2 cellular contexts compared by ENCODE assay signal in genomic region chr22:46065733-46066454, GRCh38.
TF ChIP-seq lines count a peak whose summit lies in the region.

No MANE protein-coding gene starts in this region.

TF ChIP-seq in K562, 482 proteins besides CTCF, POLR2A, EP300 and RAD21 (continued from another document):
- TF ChIP-seq GTF3C2 (IDR thresholded peaks at IDR 0.05; ENCODE audit: borderline replicate concordance, extremely low read depth, insufficient read length) (no peak), CBX8 (IDR thresholded peaks at IDR 0.05; ENCODE audit: borderline replicate concordance, extremely low read depth, low read depth, low read length, poor library complexity, severe bottlenecking) (peak; percentile 89), CBX2 (IDR thresholded peaks at IDR 0.05; ENCODE audit: insufficient read depth, low read length, poor library complexity, severe bottlenecking) (peak; percentile 51), NELFE (IDR thresholded peaks at IDR 0.05; ENCODE audit: insufficient read depth, insufficient read length) (no peak)

TF ChIP-seq in liver, 16 proteins besides CTCF, POLR2A, EP300 and RAD21 (continued from another document):
- TF ChIP-seq ATF3 (IDR thresholded peaks at IDR 0.05) (no peak), FOXA1 (IDR thresholded peaks at IDR 0.05) (no peak)
